In the genomic region with DNA sequence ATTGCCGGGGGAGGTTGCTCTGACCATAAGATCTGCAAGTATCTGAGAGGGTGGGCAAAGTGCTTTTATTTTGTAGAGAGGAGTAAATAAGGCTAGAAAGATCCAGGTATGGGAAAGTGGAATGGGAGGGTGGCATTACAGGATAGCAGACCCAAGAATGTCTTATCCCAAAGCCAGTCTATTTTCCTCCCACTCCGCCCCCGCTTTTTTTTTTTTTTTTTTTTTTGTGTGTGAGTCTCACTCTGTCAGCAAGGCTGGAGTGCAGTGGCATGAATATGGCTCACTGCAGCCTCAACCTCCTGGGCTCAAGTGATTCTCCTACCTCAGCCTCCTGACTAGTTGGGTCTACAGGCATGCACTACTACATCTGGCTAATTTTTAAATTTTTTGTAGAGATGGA, we compare ENCODE assay signal across 28 cellular contexts.
"Had no signal": no experiment of that assay in that cellular context is flagged by ENCODE, and none has a peak within 500 bp of the region (broad histone marks: within the 10 kb centered on the region; RNA-seq: fewer than 3 reads in every experiment).

No MANE protein-coding gene starts in this region.

- DNase-seq: colonic mucosa; cortex of kidney; dermis blood vessel endothelial cell; dorsolateral prefrontal cortex; effector CD4-positive, alpha-beta T cell; effector CD8-positive, alpha-beta T cell; effector memory CD4-positive, alpha-beta T cell; effector memory CD8-positive, alpha-beta T cell; endodermal cell; erythroblast; esophagus squamous epithelium; foreskin fibroblast; foreskin keratinocyte; foreskin melanocyte; gastrocnemius medialis; glutamatergic neuron; head of caudate nucleus; heart left ventricle; heart right ventricle had no signal

- FAIRE-seq: colon, endometrium, endothelial cell of umbilical vein, frontal cortex had no signal

- H3K4me1 ChIP-seq: colonic mucosa, esophagus muscularis mucosa, esophagus squamous epithelium, foreskin keratinocyte, gastrocnemius medialis, gastroesophageal sphincter, heart left ventricle, heart right ventricle had no signal

- ATAC-seq: effector memory CD8-positive, alpha-beta T cell; esophagus mucosa; foreskin keratinocyte; gastrocnemius medialis; gastroesophageal sphincter; heart left ventricle; heart right ventricle had no signal

- H3K27ac ChIP-seq: colonic mucosa, coronary artery, dorsolateral prefrontal cortex, epithelial cell of prostate, esophagus muscularis mucosa, esophagus squamous epithelium, foreskin keratinocyte, gastrocnemius medialis, gastroesophageal sphincter, heart left ventricle, heart right ventricle had no signal

- H3K36me3 ChIP-seq: colonic mucosa, esophagus squamous epithelium, gastrocnemius medialis, gastroesophageal sphincter, heart left ventricle had no signal

- H3K4me3 ChIP-seq: colonic mucosa, coronary artery, dorsolateral prefrontal cortex, esophagus muscularis mucosa, esophagus squamous epithelium, gastrocnemius medialis, gastroesophageal sphincter, heart left ventricle, heart right ventricle had no signal

- H3K27me3 ChIP-seq: colonic mucosa, dorsolateral prefrontal cortex, esophagus muscularis mucosa, esophagus squamous epithelium, foreskin keratinocyte, gastrocnemius medialis, gastroesophageal sphincter, heart left ventricle, heart right ventricle had no signal

- H3K9me3 ChIP-seq: colonic mucosa, esophagus muscularis mucosa, esophagus squamous epithelium, gastrocnemius medialis, gastroesophageal sphincter, heart left ventricle, heart right ventricle had no signal
